21 cellular contexts compared by ENCODE assay signal in the genomic region with DNA sequence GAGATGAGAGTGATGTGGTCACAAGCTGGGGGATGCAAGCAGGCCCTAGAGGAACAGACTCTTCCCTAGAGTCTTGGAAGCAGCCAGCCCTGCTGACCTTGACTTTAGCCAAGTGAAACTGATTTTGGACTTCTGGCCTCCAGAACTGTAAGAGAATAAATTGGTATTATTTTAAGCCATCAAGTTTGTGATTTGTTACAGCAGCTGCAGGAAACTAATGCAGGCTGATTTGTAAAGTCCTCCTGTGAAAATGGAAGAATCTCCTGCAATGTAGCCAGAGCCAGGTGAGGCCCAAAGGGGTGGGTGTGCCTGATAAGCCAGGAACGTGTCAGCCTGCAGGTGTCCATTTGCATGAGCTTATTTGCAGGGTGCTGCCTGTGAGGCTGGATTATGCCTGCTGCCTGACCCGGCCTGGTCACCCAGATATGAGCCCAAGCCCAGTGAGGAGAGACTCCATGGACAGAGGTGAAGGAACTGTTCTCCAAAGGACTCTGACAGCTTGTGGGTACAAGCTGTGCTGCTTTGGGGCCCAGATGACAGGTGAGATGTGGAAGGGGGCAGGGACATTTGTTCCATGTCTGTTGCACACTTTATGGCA.
"Had no signal": no experiment of that assay in that cellular context is flagged by ENCODE, and none has a peak within 500 bp of the region (broad histone marks: within the 10 kb centered on the region; RNA-seq: fewer than 3 reads in every experiment).

No MANE protein-coding gene starts in this region.

- H3K36me3 Mint-ChIP-seq: activated CD4-positive, alpha-beta memory T cell treated with anti-CD3 and anti-CD28 coated beads for 36 hours; activated naive CD8-positive, alpha-beta T cell treated with anti-CD3 and anti-CD28 coated beads for 36 hours; immature natural killer cell had no signal

- H3K36me3 ChIP-seq: breast epithelium, left ventricle myocardium inferior, spleen, thoracic aorta, upper lobe of right lung had no signal

- H3K27me3 ChIP-seq: breast epithelium, upper lobe of right lung had no signal

- H3K9me3 ChIP-seq: breast epithelium, left ventricle myocardium inferior, thoracic aorta, upper lobe of right lung had no signal

- ATAC-seq: upper lobe of right lung had no signal

- H3K4me1 ChIP-seq: breast epithelium, upper lobe of right lung had no signal

- H3K27me3 Mint-ChIP-seq: activated naive CD8-positive, alpha-beta T cell treated with anti-CD3 and anti-CD28 coated beads for 36 hours had no signal

- H3K4me1 Mint-ChIP-seq: central memory CD8-positive, alpha-beta T cell; immature natural killer cell; mesothelial cell of epicardium had no signal

- H3K27ac Mint-ChIP-seq: activated CD4-positive, alpha-beta memory T cell treated with anti-CD3 and anti-CD28 coated beads for 36 hours; activated naive CD8-positive, alpha-beta T cell treated with anti-CD3 and anti-CD28 coated beads for 36 hours; mesothelial cell of epicardium had no signal

- DNase-seq: activated CD4-positive, alpha-beta memory T cell treated with anti-CD3 and anti-CD28 coated beads for 36 hours; activated CD4-positive, alpha-beta T cell treated with anti-CD3 and anti-CD28 coated beads for 48 hours; activated naive CD4-positive, alpha-beta T cell treated with Interleukin-2 at 50 U/mL for 16 hours; activated naive CD8-positive, alpha-beta T cell treated with anti-CD3 and anti-CD28 coated beads for 36 hours; activated T-cell treated with anti-CD3 and anti-CD28 coated beads, Interleukin-2, amount 50 U/mL, for 48 hours; effector memory CD4-positive, alpha-beta T cell; foreskin melanocyte; immature natural killer cell; kidney glomerular epithelial cell; left ventricle myocardium inferior; mammary epithelial cell; nephron progenitor cell; occipital lobe; spleen; stimulated activated CD4-positive, alpha-beta T cell treated with anti-CD3 and anti-CD28 coated beads, Interleukin-4, amount 100 ng/mL, for 1 hour; stimulated activated naive CD4-positive, alpha-beta T cell; upper lobe of right lung had no signal

- H3K27ac ChIP-seq: breast epithelium, left ventricle myocardium inferior, spleen, thoracic aorta, upper lobe of right lung had no signal

- H3K9me3 Mint-ChIP-seq: activated CD4-positive, alpha-beta memory T cell treated with anti-CD3 and anti-CD28 coated beads for 36 hours; activated naive CD8-positive, alpha-beta T cell treated with anti-CD3 and anti-CD28 coated beads for 36 hours; central memory CD8-positive, alpha-beta T cell; immature natural killer cell had no signal

- H3K4me3 ChIP-seq: breast epithelium, left ventricle myocardium inferior, spleen, thoracic aorta, upper lobe of right lung had no signal

- H3K4me3 Mint-ChIP-seq: activated CD4-positive, alpha-beta memory T cell treated with anti-CD3 and anti-CD28 coated beads for 36 hours; activated naive CD8-positive, alpha-beta T cell treated with anti-CD3 and anti-CD28 coated beads for 36 hours; central memory CD8-positive, alpha-beta T cell; immature natural killer cell; mesothelial cell of epicardium; nephron progenitor cell had no signal
